Comparison of ENCODE assay signal across 9 cellular contexts in the genomic region with DNA sequence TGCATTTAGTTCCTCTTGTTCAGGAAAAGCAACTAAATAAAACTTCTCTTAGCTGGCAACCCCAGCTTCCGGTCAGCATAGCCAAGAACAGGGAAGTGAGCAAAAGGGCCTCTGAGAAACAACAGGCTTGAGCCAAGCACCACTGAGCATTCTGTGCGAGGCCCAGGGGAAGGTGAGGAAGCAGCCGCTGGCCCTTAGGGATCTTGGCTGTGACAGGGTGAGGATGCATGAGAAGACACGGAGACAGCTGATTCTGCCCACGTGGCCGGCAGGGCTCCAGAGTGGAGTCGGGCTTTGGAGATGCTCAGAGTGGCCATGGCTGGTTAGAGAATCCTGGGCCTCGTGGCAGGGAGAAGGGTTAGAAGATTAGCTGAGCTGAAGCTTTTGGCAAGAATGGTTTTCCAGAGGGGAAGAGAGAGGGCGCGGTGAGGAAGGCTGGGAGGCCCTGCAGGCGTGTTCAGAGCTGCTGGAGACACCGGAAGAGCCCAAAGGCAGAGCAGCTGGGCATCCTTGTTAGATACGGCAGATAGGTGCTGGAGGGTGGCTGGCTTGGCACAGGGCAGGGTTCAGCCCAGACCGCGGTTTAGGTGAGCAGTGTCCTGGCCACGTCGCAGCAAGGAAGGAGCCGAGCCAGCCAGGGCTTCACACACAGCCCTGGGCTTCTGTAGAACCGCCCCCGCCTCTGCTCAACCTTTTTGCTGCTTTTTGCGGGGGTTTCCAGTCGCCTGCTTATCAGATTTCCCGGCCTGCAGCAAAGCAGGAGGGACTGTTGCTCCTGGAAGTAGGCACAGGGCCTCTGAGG. TPM values are rescaled to one million over a fixed set of nuclear protein-coding genes. Genes with fewer than 3 reads are reported as not detected.
DNase-seq lines count a peak whose midpoint lies in the region; ATAC-seq and TF ChIP-seq lines count a peak whose summit lies in the region.
"Had no signal": no experiment of that assay in that cellular context is flagged by ENCODE, and none has a peak within 500 bp of the region (broad histone marks: within the 10 kb centered on the region; RNA-seq: fewer than 3 reads in every experiment).

No MANE protein-coding gene starts in this region.

- H3K9me3 ChIP-seq in BE2C (no peaks in the 10 kb centered on the region), duodenal mucosa (ENCODE audit: control insufficient read depth in 1 of 2, low read length in 2 of 2) (no peaks in the 10 kb centered on the region), mucosa of rectum (ENCODE audit: control insufficient read depth in 2 of 2, low read length in 2 of 2) (no peaks in the 10 kb centered on the region), aorta (ENCODE audit: control insufficient read depth, low read length) (no peaks in the 10 kb centered on the region)

- intact Hi-C loops in aorta (cut with DNase I) = loop anchor here (10.0 kb wide), 4 partner anchors 164 to 394 kb away; partner anchors contain the start of gene CRTC1 (in 1 of the 2)

- ATAC-seq in aorta (ENCODE audit: low FRiP score) (peak; percentile 74), HG03135 (IDR thresholded peaks at IDR 0.05; ENCODE audit: unreplicated experiment) (no peak), GM21717 (IDR thresholded peaks at IDR 0.05; ENCODE audit: unreplicated experiment) (no peak)

- 11 to 12% methylated on average over 23 of the region's 23 CpGs for WGBS in aorta, 2 donors

- peak overlapping the region; percentile 35 for H3K27ac ChIP-seq in duodenal mucosa (ENCODE audit: low read depth, low read length)
- peak overlapping the region; percentile 42 to 67 for H3K27ac ChIP-seq in mucosa of rectum (ENCODE audit: low read depth in 2 of 2, low read length in 2 of 2)
- H3K27ac ChIP-seq in aorta (ENCODE audit: low read depth in 1 of 2, low read length in 2 of 2) = peak overlapping the region; percentile 14 to 60

- H3K9ac ChIP-seq in duodenal mucosa (ENCODE audit: low read depth in 1 of 2, low read length in 2 of 2) (no peak overlapping the region), mucosa of rectum (ENCODE audit: low read depth in 1 of 2, low read length in 2 of 2) (no peak overlapping the region)

- DNase-seq in BE2C = peak; percentile 64
- peak; percentile 88 to 91 for DNase-seq in aorta
- DNase-seq in HT-29 (ENCODE audit: low spot score) = no peak
- DNase-seq: activated T-cell treated with anti-CD3 and anti-CD28 coated beads, Interleukin-2, amount 50 U/mL, for 4 hours had no signal

- peaks cover 43% of the 10 kb centered on the region for H3K4me1 ChIP-seq in BE2C
- H3K4me1 ChIP-seq in duodenal mucosa (ENCODE audit: control insufficient read depth in 1 of 2, insufficient read depth in 2 of 2, low read length in 2 of 2) = peaks cover 24 to 45% of the 10 kb centered on the region in 2 donors
- H3K4me1 ChIP-seq in mucosa of rectum (ENCODE audit: control insufficient read depth in 2 of 2, insufficient read depth in 2 of 2, low read length in 2 of 2) = peaks cover 23 to 30% of the 10 kb centered on the region in 2 donors
- no peaks in the 10 kb centered on the region for H3K4me1 ChIP-seq in aorta (ENCODE audit: control insufficient read depth in 1 of 2, insufficient read depth in 2 of 2, low read length in 2 of 2)

- no peak overlapping the region for H3K4me3 ChIP-seq in BE2C (ENCODE audit: low read depth, low read length)
- H3K4me3 ChIP-seq in duodenal mucosa (ENCODE audit: low read depth in 1 of 2, low read length in 2 of 2) = no peak overlapping the region
- H3K4me3 ChIP-seq in mucosa of rectum (ENCODE audit: low read length in 2 of 2) = no peak overlapping the region
- no peak overlapping the region for H3K4me3 ChIP-seq in aorta (ENCODE audit: low read length in 2 of 2)

- TF ChIP-seq CTCF in BE2C (IDR thresholded peaks at IDR 0.05; ENCODE audit: low read depth, low read length) = no peak

- H3K27me3 ChIP-seq in BE2C = no peaks in the 10 kb centered on the region
- no peaks in the 10 kb centered on the region for H3K27me3 ChIP-seq in duodenal mucosa (ENCODE audit: control insufficient read depth in 1 of 2, insufficient read depth in 2 of 2, low read length in 2 of 2)
- H3K27me3 ChIP-seq in mucosa of rectum (ENCODE audit: control insufficient read depth in 2 of 2, insufficient read depth in 2 of 2, low read length in 2 of 2) = no peaks in the 10 kb centered on the region
- no peaks in the 10 kb centered on the region for H3K27me3 ChIP-seq in aorta (ENCODE audit: control insufficient read depth in 1 of 2, insufficient read depth in 2 of 2, low read length in 1 of 2)

- H3K36me3 ChIP-seq in BE2C = peaks cover 61% of the 10 kb centered on the region
- peaks cover 46 to 76% of the 10 kb centered on the region in 2 donors for H3K36me3 ChIP-seq in duodenal mucosa (ENCODE audit: control insufficient read depth in 1 of 2, insufficient read depth in 2 of 2, low read length in 2 of 2)
- peaks cover 60 to 65% of the 10 kb centered on the region in 2 donors for H3K36me3 ChIP-seq in mucosa of rectum (ENCODE audit: control insufficient read depth in 2 of 2, insufficient read depth in 2 of 2, low read length in 2 of 2)
- H3K36me3 ChIP-seq in aorta (ENCODE audit: control insufficient read depth in 1 of 2, insufficient read depth in 2 of 2, low read length in 1 of 2) = peaks cover 0 to 8% of the 10 kb centered on the region in 2 donors

TF ChIP-seq in PFSK-1, 5 proteins besides CTCF, POLR2A, EP300 and RAD21:
- no peak for TF ChIP-seq FOXP2 (optimal IDR thresholded peaks at IDR 0.05; ENCODE audit: borderline replicate concordance, extremely low read depth, extremely low read length, insufficient read depth)
- TF ChIP-seq SIN3A (IDR thresholded peaks at IDR 0.05; ENCODE audit: borderline replicate concordance, insufficient read depth, low read length) = peak; percentile 40; the same call in 1 of the 2 replicates

RNA-seq across cellular contexts. Expression of gene UPF1, which starts 17.3 kb away (rescaled TPM):
- polyA plus RNA-seq in BE2C (2012; ENCODE audit: insufficient read depth, insufficient read length, low read depth) = 103 TPM
- 53.8 TPM for polyA plus RNA-seq in PFSK-1 (2012; ENCODE audit: insufficient read length, low read depth)
- 10 to 100 TPM; 53.7 to 75.6 TPM for total RNA-seq in aorta
- polyA plus RNA-seq in aorta = 10 to 100 TPM; 16.5 to 40.4 TPM
- total RNA-seq in HT-29 (2014; rRNA removed; shearing (Covaris generic)) = 73.7 and 79.5 TPM in 2 replicates

RNA-seq across cellular contexts. Expression of gene CERS1, which starts 46.9 kb away (rescaled TPM):
- 32.5 TPM for polyA plus RNA-seq in BE2C (2012; ENCODE audit: insufficient read depth, insufficient read length, low read depth)
- 82.2 TPM for polyA plus RNA-seq in PFSK-1 (2012; ENCODE audit: insufficient read length, low read depth)
- 1 to 10 TPM in 1 of 2 donors, under 1 TPM in 1; 0.49 to 3.3 TPM for total RNA-seq in aorta
- polyA plus RNA-seq in aorta = 1 to 10 TPM in 1 of 2 donors, under 1 TPM in 1; 0.51 to 1.3 TPM
- total RNA-seq in HT-29 (2014; rRNA removed; shearing (Covaris generic)) = not detected in 2 replicates

RNA-seq across cellular contexts. Expression of gene COMP, which starts 58.0 kb away (rescaled TPM):
- polyA plus RNA-seq in BE2C (2012; ENCODE audit: insufficient read depth, insufficient read length, low read depth) = 1.2 TPM
- polyA plus RNA-seq in PFSK-1 (2012; ENCODE audit: insufficient read length, low read depth) = 1.5 TPM
- 100 to 1,000 TPM in 1 of 2 donors, 10 to 100 TPM in 1; 15.8 to 142 TPM for total RNA-seq in aorta
- 10 to 100 TPM in 1 of 2 donors, 1 to 10 TPM in 1; 9.8 to 14.4 TPM for polyA plus RNA-seq in aorta
- not detected in 2 replicates for total RNA-seq in HT-29 (2014; rRNA removed; shearing (Covaris generic))
- total RNA-seq: activated T-cell treated with anti-CD3 and anti-CD28 coated beads, Interleukin-2, amount 50 U/mL, for 4 hours had no signal

Comparison
In these comparisons a context has a peak if more than half of its experiments do, and no peak if none do; other contexts are left out.
1. RNA of gene COMP, which starts 58.0 kb away (total RNA-seq): 15.8 to 142 TPM in aorta; not detected in HT-29; every median in the first group is over 10 times any median in the second.
2. Peak in every context shown above with its lines, with median percentiles within 50 percentile points of each other: H3K27ac ChIP-seq.